In genomic region chr13:34805347-34805746, GRCh38 we compare ENCODE assay signal across 17 cellular contexts.
"Had no signal": no experiment of that assay in that cellular context is flagged by ENCODE, and none has a peak within 500 bp of the region (broad histone marks: within the 10 kb centered on the region; RNA-seq: fewer than 3 reads in every experiment).

No MANE protein-coding gene starts in this region.

- ATAC-seq: heart left ventricle, left colon, left ventricle myocardium superior, psoas muscle, sciatic nerve had no signal

- H3K9me3 ChIP-seq: colonic mucosa, heart left ventricle, psoas muscle, stomach had no signal

- H3K27ac ChIP-seq: colonic mucosa, heart left ventricle, psoas muscle, skin epidermis, stomach had no signal

- DNase-seq: colonic mucosa; effector CD4-positive, alpha-beta T cell; endodermal cell; heart left ventricle; hippocampal formation; left colon; left ventricle myocardium superior; mesendoderm; naive B cell; psoas muscle; stimulated activated naive CD4-positive, alpha-beta T cell; stomach; substantia nigra; trophoblast cell had no signal

- H3K36me3 ChIP-seq: colonic mucosa, heart left ventricle, stomach had no signal

- H3K4me3 ChIP-seq: colonic mucosa, heart left ventricle, lung, psoas muscle, skin epidermis, stomach had no signal

- H3K27me3 ChIP-seq: colonic mucosa, heart left ventricle, stomach had no signal

- H3K4me1 ChIP-seq: colonic mucosa, heart left ventricle, psoas muscle, stomach had no signal
